In the genomic region with DNA sequence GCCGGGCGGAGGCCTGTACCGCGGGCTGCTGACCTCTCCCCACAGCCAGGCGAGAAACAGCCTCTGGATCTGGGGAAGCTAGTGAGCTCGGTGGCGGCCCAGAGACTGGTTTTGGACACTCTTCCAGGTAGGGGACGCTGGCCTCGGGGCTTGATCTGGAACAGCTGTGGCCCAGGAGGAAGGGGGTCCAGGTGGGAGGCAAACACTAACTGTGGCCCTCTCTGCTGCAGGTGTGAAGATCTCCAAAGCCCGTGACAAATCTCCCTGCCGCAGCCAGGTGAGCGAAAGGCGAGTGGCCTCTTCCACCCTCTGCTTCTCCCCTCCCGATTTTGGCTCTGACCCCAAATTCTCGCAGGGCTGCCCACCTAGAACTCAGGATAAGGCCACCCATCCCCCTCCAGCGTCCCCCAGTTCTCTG, we compare ENCODE assay signal across 8 cellular contexts. TPM values are rescaled to one million over a fixed set of nuclear protein-coding genes. Genes with fewer than 3 reads are reported as not detected.
DNase-seq lines count a peak whose midpoint lies in the region; TF ChIP-seq lines count a peak whose summit lies in the region.

No MANE protein-coding gene starts in this region.

- peaks cover 54 to 73% (median 64%) of the 10 kb centered on the region in 3 donors for H3K4me1 Mint-ChIP-seq in CD8-positive, alpha-beta memory T cell

- H3K4me3 Mint-ChIP-seq in CD8-positive, alpha-beta memory T cell, result peak overlapping the region in 4 of 7 donors; percentile 36 to 83 (median 58)

- POLR2A ChIA-PET in CD8-positive, alpha-beta memory T cell (lab: Charles Lee), result interaction anchor here (1.0 to 4.1 kb wide), 8 partner anchors 10 to 84 kb away, joined by 3 to 23 read pairs (median 6); a partner anchor contains a TSS
- POLR2A ChIA-PET in RWPE1 (lab: Yijun Ruan, JAX; ENCODE audit: low non-redundant PET) (interaction anchor here (2.7 kb wide), 1 partner anchor 19 kb away, joined by 15 read pairs; no protein-coding TSS in a partner anchor), GM10248 (lab: Yijun Ruan, JAX) (interaction anchor here (0.5 kb wide), 1 partner anchor 13 kb away, joined by 4 read pairs; a partner anchor contains a TSS)

- H3K4me3 ChIP-seq in CD8-positive, alpha-beta memory T cell (ENCODE audit: low read length), result peak overlapping the region; percentile 42
- peak overlapping the region; percentile 39 to 58 (median 53) for H3K4me3 ChIP-seq in esophagus muscularis mucosa
- peak overlapping the region; percentile 45 for H3K4me3 ChIP-seq in parathyroid adenoma (ENCODE audit: low read depth, low read length)

- H3K36me3 ChIP-seq in CD8-positive, alpha-beta memory T cell (ENCODE audit: insufficient read depth, low read length), result peaks cover 32% of the 10 kb centered on the region
- H3K36me3 ChIP-seq in esophagus muscularis mucosa, result peaks cover 0 to 6% (median 0%) of the 10 kb centered on the region in 4 donors
- H3K36me3 ChIP-seq in parathyroid adenoma (ENCODE audit: control insufficient read depth, insufficient read depth, low read length), result no peaks in the 10 kb centered on the region

- no peak for TF ChIP-seq POLR2A in esophagus muscularis mucosa (IDR thresholded peaks at IDR 0.05; ENCODE audit: low read depth)

- H3K27me3 ChIP-seq in CD8-positive, alpha-beta memory T cell (ENCODE audit: insufficient read depth, low read length, poor library complexity, severe bottlenecking), result no peaks in the 10 kb centered on the region
- H3K27me3 ChIP-seq in esophagus muscularis mucosa, result no peaks in the 10 kb centered on the region
- no peaks in the 10 kb centered on the region for H3K27me3 ChIP-seq in parathyroid adenoma (ENCODE audit: control insufficient read depth, insufficient read depth, low read length)

- H3K9me3 Mint-ChIP-seq in CD8-positive, alpha-beta memory T cell, result no peaks in the 10 kb centered on the region

- TF ChIP-seq CTCF in RWPE1 (conservative IDR thresholded peaks at IDR 0.05; ENCODE audit: low read depth) (no peak), esophagus muscularis mucosa (IDR thresholded peaks at IDR 0.05) (no peak), parathyroid adenoma (IDR thresholded peaks at IDR 0.05) (no peak), GM10248 (IDR thresholded peaks at IDR 0.05; ENCODE audit: control extremely low read depth, extremely low read depth, low read depth, missing control alignments) (no peak)

- peak overlapping the region; percentile 85 for H2AFZ ChIP-seq in parathyroid adenoma

- H3K4me1 ChIP-seq in CD8-positive, alpha-beta memory T cell (ENCODE audit: insufficient read depth, low read length), result peaks cover 61% of the 10 kb centered on the region
- H3K4me1 ChIP-seq in esophagus muscularis mucosa (peaks cover 23 to 47% (median 41%) of the 10 kb centered on the region in 4 donors), parathyroid adenoma (peaks cover 6% of the 10 kb centered on the region)

- no peak for DNase-seq in CD8-positive, alpha-beta memory T cell
- DNase-seq in RWPE1 (ENCODE audit: low spot score), result no peak
- DNase-seq in esophagus muscularis mucosa (ENCODE audit: extremely low spot score), result no peak
- no peak for DNase-seq in GM10248 (ENCODE audit: extremely low spot score)
- DNase-seq in stimulated activated CD4-positive, alpha-beta T cell treated with anti-CD3 and anti-CD28 coated beads, Interleukin-4, amount 100 ng/mL, for 24 hours, result no peak
- no peak for DNase-seq in SW480 (ENCODE audit: low spot score)
- no peak for DNase-seq in nucleus accumbens (lab: John Stamatoyannopoulos, UW)

- peaks cover 13 to 62% (median 15%) of the 10 kb centered on the region in 3 donors for H3K36me3 Mint-ChIP-seq in CD8-positive, alpha-beta memory T cell

- no peak overlapping the region for H3K9ac ChIP-seq in parathyroid adenoma

- CTCF ChIA-PET in CD8-positive, alpha-beta memory T cell (lab: Charles Lee), result interaction anchor here (0.7 to 12.7 kb wide), 16 partner anchors 11 to 260 kb away, joined by 3 to 136 read pairs (median 14); a partner anchor contains a TSS
- CTCF ChIA-PET in RWPE1 (lab: Yijun Ruan, JAX), result interaction anchor here (0.6 to 6.7 kb wide), 17 partner anchors 11 to 419 kb away, joined by 3 to 76 read pairs (median 4); a partner anchor contains a TSS
- CTCF ChIA-PET in GM10248 (lab: Yijun Ruan, JAX), result interaction anchor here (0.6 to 35.5 kb wide), 16 partner anchors 5 to 138 kb away, joined by 3 to 734 read pairs (median 3); a partner anchor contains a TSS

- H3K4me2 ChIP-seq in parathyroid adenoma (ENCODE audit: low read length), result peak overlapping the region; percentile 46

- H3K27ac ChIP-seq in CD8-positive, alpha-beta memory T cell (ENCODE audit: low read depth, low read length), result peak overlapping the region; percentile 60
- H3K27ac ChIP-seq in RWPE1 (peak overlapping the region; percentile 89), esophagus muscularis mucosa (replicated peaks in 1 of 4) (peak overlapping the region; percentile 55 to 70 (median 61)), parathyroid adenoma (no peak overlapping the region)

- 57% methylated on average over 14 of the region's 16 CpGs for WGBS in esophagus muscularis mucosa

- no peak for TF ChIP-seq EP300 in esophagus muscularis mucosa (IDR thresholded peaks at IDR 0.05)

- intact Hi-C loops in esophagus muscularis mucosa (cut with DNase I), result no loop called here

- H3K27ac Mint-ChIP-seq in CD8-positive, alpha-beta memory T cell, result peak overlapping the region in 7 of 8 donors; percentile 12 to 94 (median 72)

- H3K27me3 Mint-ChIP-seq in CD8-positive, alpha-beta memory T cell, result peaks cover 0 to 1% of the 10 kb centered on the region in 2 donors

- no peaks in the 10 kb centered on the region for H3K9me3 ChIP-seq in CD8-positive, alpha-beta memory T cell (ENCODE audit: low read length)
- H3K9me3 ChIP-seq in esophagus muscularis mucosa (no peaks in the 10 kb centered on the region), parathyroid adenoma (ENCODE audit: control insufficient read depth, low read length) (no peaks in the 10 kb centered on the region)

- H3K79me2 ChIP-seq in parathyroid adenoma, result no peaks in the 10 kb centered on the region

RNA-seq across cellular contexts. Expression of a gene that starts 13.1 kb away (rescaled TPM):
- under 1 TPM in 1 of 2 experiments, not detected in 1; 0.09 TPM for total RNA-seq in CD8-positive, alpha-beta memory T cell
- polyA plus RNA-seq in CD8-positive, alpha-beta memory T cell, result 0.17 TPM
- not detected for total RNA-seq in esophagus muscularis mucosa

RNA-seq across cellular contexts. Expression of a gene that starts 13.4 kb away (rescaled TPM):
- 10 to 100 TPM; 60.5 to 61.9 TPM for total RNA-seq in CD8-positive, alpha-beta memory T cell
- 83.5 TPM for polyA plus RNA-seq in CD8-positive, alpha-beta memory T cell
- 10 to 100 TPM in 2 of 4 donors, 1 to 10 TPM in 2; 3.7 to 18.3 (median 11.9) TPM for total RNA-seq in esophagus muscularis mucosa

RNA-seq across cellular contexts. Expression of a gene that starts 19.7 kb away (rescaled TPM):
- total RNA-seq in CD8-positive, alpha-beta memory T cell, result 100 to 1,000 TPM; 112 to 126 TPM
- 276 TPM for polyA plus RNA-seq in CD8-positive, alpha-beta memory T cell
- total RNA-seq in esophagus muscularis mucosa, result 100 to 1,000 TPM in 3 of 4 donors, 10 to 100 TPM in 1; 95.1 to 168 (median 128) TPM

RNA-seq across cellular contexts. Expression of a gene that starts 29.3 kb away (rescaled TPM):
- not detected for total RNA-seq in CD8-positive, alpha-beta memory T cell
- not detected for polyA plus RNA-seq in CD8-positive, alpha-beta memory T cell
- not detected for total RNA-seq in esophagus muscularis mucosa

RNA-seq across cellular contexts. Expression of a gene that starts 38.2 kb away (rescaled TPM):
- 10 to 100 TPM in 1 of 2 experiments, 1 to 10 TPM in 1; 9.2 to 10.3 TPM for total RNA-seq in CD8-positive, alpha-beta memory T cell
- 1.9 TPM for polyA plus RNA-seq in CD8-positive, alpha-beta memory T cell
- total RNA-seq in esophagus muscularis mucosa, result under 1 TPM in 1 of 4 donors, not detected in 3; 0.17 TPM
